Comparison of ENCODE assay signal across 16 cellular contexts in genomic region chr11:34447044-34447443, GRCh38. TPM values are rescaled to one million over a fixed set of nuclear protein-coding genes. Genes with fewer than 3 reads are reported as not detected.
DNase-seq lines count a peak whose midpoint lies in the region; ATAC-seq and TF ChIP-seq lines count a peak whose summit lies in the region.
"Had no signal": no experiment of that assay in that cellular context is flagged by ENCODE, and none has a peak within 500 bp of the region (broad histone marks: within the 10 kb centered on the region; RNA-seq: fewer than 3 reads in every experiment).

No MANE protein-coding gene starts in this region.

- H3K4me1 ChIP-seq in left ventricle myocardium inferior (peaks cover 74% of the 10 kb centered on the region), psoas muscle (peaks cover 53% of the 10 kb centered on the region)
- H3K4me1 ChIP-seq: Caco-2, HAP-1 had no signal

- H3K36me3 Mint-ChIP-seq in T-helper 17 cell (ENCODE audit: low read depth): peaks cover 7% of the 10 kb centered on the region
- H3K36me3 Mint-ChIP-seq in activated CD8-positive, alpha-beta T cell treated with anti-CD3 and anti-CD28 coated beads, Interleukin-2, amount 10 ng/mL, durations not matched to agents 7 days and 5 days (ENCODE audit: low read depth): peaks cover 26% of the 10 kb centered on the region

- POLR2A ChIA-PET in activated CD8-positive, alpha-beta T cell treated with anti-CD3 and anti-CD28 coated beads, Interleukin-2, amount 10 ng/mL, durations not matched to agents 7 days and 5 days (lab: Charles Lee): interaction anchor here (0.9 kb wide), 1 partner anchor 12 kb away, joined by 3 read pairs; no protein-coding TSS in a partner anchor

- H3K4me3 ChIP-seq in left ventricle myocardium inferior (peak overlapping the region; percentile 4), HL-60 (replicated peaks; ENCODE audit: insufficient read depth, low read length) (no peak overlapping the region), psoas muscle (no peak overlapping the region)
- H3K4me3 ChIP-seq: HAP-1 had no signal

- H3K27ac Mint-ChIP-seq in T-helper 17 cell: peak overlapping the region; percentile 27
- no peak overlapping the region for H3K27ac Mint-ChIP-seq in activated CD8-positive, alpha-beta T cell treated with anti-CD3 and anti-CD28 coated beads, Interleukin-2, amount 10 ng/mL, durations not matched to agents 7 days and 5 days
- H3K27ac Mint-ChIP-seq: CD8-positive, alpha-beta T cell; HFFc6 had no signal

- no peak overlapping the region for H3K4me3 Mint-ChIP-seq in T-helper 17 cell
- no peak overlapping the region for H3K4me3 Mint-ChIP-seq in activated CD8-positive, alpha-beta T cell treated with anti-CD3 and anti-CD28 coated beads, Interleukin-2, amount 10 ng/mL, durations not matched to agents 7 days and 5 days
- H3K4me3 Mint-ChIP-seq: CD8-positive, alpha-beta T cell; HFFc6 had no signal

- no peak for ATAC-seq in left cardiac atrium
- no peak for ATAC-seq in T-helper 17 cell
- ATAC-seq in psoas muscle: no peak
- ATAC-seq in activated CD8-positive, alpha-beta T cell treated with anti-CD3 and anti-CD28 coated beads, Interleukin-2, amount 10 ng/mL, durations not matched to agents 7 days and 5 days: no peak
- ATAC-seq: CD8-positive, alpha-beta T cell had no signal

- TF ChIP-seq CTCF in left ventricle myocardium inferior (IDR thresholded peaks at IDR 0.05; ENCODE audit: borderline replicate concordance) (no peak), HL-60 (IDR thresholded peaks at IDR 0.05; ENCODE audit: insufficient read depth, low read length) (no peak), psoas muscle (IDR thresholded peaks at IDR 0.05) (no peak)

- H3K27me3 ChIP-seq in left ventricle myocardium inferior (ENCODE audit: low read depth): no peaks in the 10 kb centered on the region
- no peaks in the 10 kb centered on the region for H3K27me3 ChIP-seq in HL-60 (ENCODE audit: insufficient read depth, poor library complexity, severe bottlenecking)
- H3K27me3 ChIP-seq in psoas muscle (ENCODE audit: insufficient read depth in 3 of 3, low read length in 2 of 3): no peaks in the 10 kb centered on the region

- H3K36me3 ChIP-seq in left ventricle myocardium inferior: peaks cover 34% of the 10 kb centered on the region
- H3K36me3 ChIP-seq in psoas muscle (ENCODE audit: insufficient read depth in 1 of 2, low read depth in 1 of 2): peaks cover 9 to 32% of the 10 kb centered on the region in 2 donors

- CTCF ChIA-PET in activated CD8-positive, alpha-beta T cell treated with anti-CD3 and anti-CD28 coated beads, Interleukin-2, amount 10 ng/mL, durations not matched to agents 7 days and 5 days (lab: Charles Lee): interaction anchor here (0.7 kb wide), 1 partner anchor 20 kb away, joined by 3 read pairs; no protein-coding TSS in a partner anchor

- H3K9me3 ChIP-seq in left ventricle myocardium inferior (replicated peaks) (no peaks in the 10 kb centered on the region), T-helper 17 cell (ENCODE audit: control insufficient read depth, low read length, poor library complexity, severe bottlenecking) (no peaks in the 10 kb centered on the region), psoas muscle (no peaks in the 10 kb centered on the region)
- H3K9me3 ChIP-seq: Caco-2, HAP-1 had no signal

- no peaks in the 10 kb centered on the region for H3K27me3 Mint-ChIP-seq in T-helper 17 cell
- H3K27me3 Mint-ChIP-seq in activated CD8-positive, alpha-beta T cell treated with anti-CD3 and anti-CD28 coated beads, Interleukin-2, amount 10 ng/mL, durations not matched to agents 7 days and 5 days (ENCODE audit: low read depth): no peaks in the 10 kb centered on the region
- H3K27me3 Mint-ChIP-seq: CD4-positive, CD25-positive, alpha-beta regulatory T cell had no signal

- H3K4me1 Mint-ChIP-seq in T-helper 17 cell: peaks cover 43% of the 10 kb centered on the region
- peaks cover 36% of the 10 kb centered on the region for H3K4me1 Mint-ChIP-seq in activated CD8-positive, alpha-beta T cell treated with anti-CD3 and anti-CD28 coated beads, Interleukin-2, amount 10 ng/mL, durations not matched to agents 7 days and 5 days (ENCODE audit: low read depth)

- H3K27ac ChIP-seq in left ventricle myocardium inferior (replicated peaks) (peak overlapping the region; percentile 57), HL-60 (replicated peaks) (peak overlapping the region; percentile 78), psoas muscle (peak overlapping the region; percentile 65)
- H3K27ac ChIP-seq: C4-2B had no signal

- H3K9me3 Mint-ChIP-seq in activated CD8-positive, alpha-beta T cell treated with anti-CD3 and anti-CD28 coated beads, Interleukin-2, amount 10 ng/mL, durations not matched to agents 7 days and 5 days (ENCODE audit: insufficient read depth): no peaks in the 10 kb centered on the region
- H3K9me3 Mint-ChIP-seq: CD4-positive, CD25-positive, alpha-beta regulatory T cell; CD8-positive, alpha-beta T cell; HFFc6 had no signal

- DNase-seq in left ventricle myocardium inferior (no peak), left cardiac atrium (no peak), HL-60 (ENCODE audit: low read depth in 1 of 2, low spot score in 1 of 2) (no peak), T-helper 17 cell (no peak), psoas muscle (no peak), T1000 (lab: John Stamatoyannopoulos, UW) (no peak)
- no peak for DNase-seq in activated CD8-positive, alpha-beta T cell treated with anti-CD3 and anti-CD28 coated beads, Interleukin-2, amount 10 ng/mL, durations not matched to agents 7 days and 5 days
- DNase-seq: Caco-2; CD4-positive, CD25-positive, alpha-beta regulatory T cell; CD8-positive, alpha-beta T cell; DMS153; DND-41; GOT3; HFFc6 had no signal

- intact Hi-C loops in left ventricle myocardium inferior (cut with micrococcal nuclease) (no loop called here), left cardiac atrium (cut with DNase I) (no loop called here), psoas muscle (cut with DNase I) (no loop called here)

RNA-seq across cellular contexts. Expression of gene CAT, which starts 8.3 kb away (rescaled TPM):
- total RNA-seq in left ventricle myocardium inferior (126 TPM), left cardiac atrium (100 to 1,000 TPM in 1 of 2 donors, 10 to 100 TPM in 1; 98.1 to 117 TPM), T-helper 17 cell (10 to 100 TPM; 22.2 to 27.8 TPM), psoas muscle (10 to 100 TPM; 70.2 to 95.0 (median 87.7) TPM)
- polyA plus RNA-seq in psoas muscle: 100 to 1,000 TPM in 1 of 3 donors, 10 to 100 TPM in 2; 27.9 to 110 (median 57.8) TPM
- 10 to 100 TPM; 35.0 to 37.7 TPM for total RNA-seq in activated CD8-positive, alpha-beta T cell treated with anti-CD3 and anti-CD28 coated beads, Interleukin-2, amount 10 ng/mL, durations not matched to agents 7 days and 5 days
